ENCODE assay signal across 9 cellular contexts in the genomic region with DNA sequence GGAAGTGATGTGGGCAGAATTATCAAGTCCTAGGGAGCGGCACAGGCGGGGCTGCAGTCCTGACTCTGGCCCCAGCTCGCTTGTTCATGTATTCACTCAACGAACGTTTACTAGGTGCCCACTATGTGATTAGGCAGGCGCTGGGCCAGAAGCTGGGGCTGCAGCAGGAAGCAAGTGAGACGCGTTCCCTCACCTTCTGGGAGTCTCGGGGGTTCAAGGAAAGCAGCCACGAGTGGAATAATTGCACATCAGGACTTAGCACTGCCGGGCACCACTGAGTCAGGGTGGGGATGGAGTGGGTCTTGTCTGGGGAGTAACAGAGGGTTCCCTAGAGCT. TPM values are rescaled to one million over a fixed set of nuclear protein-coding genes. Genes with fewer than 3 reads are reported as not detected.
DNase-seq lines count a peak whose midpoint lies in the region; ATAC-seq and TF ChIP-seq lines count a peak whose summit lies in the region.
"Had no signal": no experiment of that assay in that cellular context is flagged by ENCODE, and none has a peak within 500 bp of the region (broad histone marks: within the 10 kb centered on the region; RNA-seq: fewer than 3 reads in every experiment).

No MANE protein-coding gene starts in this region.

- no peak overlapping the region for H2BK120ac ChIP-seq in neuronal stem cell (ENCODE audit: low read depth, low read length)

- H4K8ac ChIP-seq in neuronal stem cell (ENCODE audit: low read depth, low read length), result no peak overlapping the region

- H3K4me3 ChIP-seq in Caco-2 (ENCODE audit: low read depth, low read length) (peak overlapping the region; percentile 16; the same call in 1 of the 2 replicates), HUES6 (ENCODE audit: low read depth, low read length) (peak overlapping the region; percentile 73), neuronal stem cell (ENCODE audit: low read length in 2 of 2) (peak overlapping the region in 1 of 2 donors; percentile 50)

- POLR2A ChIA-PET in Caco-2 (lab: Charles Lee), result interaction anchor here (0.5 to 1.0 kb wide), 4 partner anchors 21 to 53 kb away, joined by 4 read pairs; no protein-coding TSS in a partner anchor

- no peak for ATAC-seq in HG02870 (IDR thresholded peaks at IDR 0.05; ENCODE audit: unreplicated experiment)
- no peak for ATAC-seq in HG02763 (IDR thresholded peaks at IDR 0.05; ENCODE audit: unreplicated experiment)
- no peak for ATAC-seq in GM21423 (IDR thresholded peaks at IDR 0.05; ENCODE audit: unreplicated experiment)

- H3K36me3 Mint-ChIP-seq in Caco-2 (ENCODE audit: insufficient read depth, unreplicated experiment), result peaks cover 11% of the 10 kb centered on the region

- H3K27me3 ChIP-seq in Caco-2 (replicated peaks; ENCODE audit: control insufficient read depth, insufficient read depth, low read length), result no peaks in the 10 kb centered on the region
- H3K27me3 ChIP-seq in HUES6 (ENCODE audit: control insufficient read depth, insufficient read depth, low read length), result peaks cover 24% of the 10 kb centered on the region
- H3K27me3 ChIP-seq in neuronal stem cell (ENCODE audit: control insufficient read depth in 3 of 3, insufficient read depth in 3 of 3, low read depth in 1 of 3, low read length in 3 of 3), result peaks cover 0 to 18% (median 15%) of the 10 kb centered on the region in 3 experiments

- no peak overlapping the region for H4K91ac ChIP-seq in neuronal stem cell (ENCODE audit: low read depth, low read length, poor library complexity)

- no peaks in the 10 kb centered on the region for H3K9me3 ChIP-seq in Caco-2
- no peaks in the 10 kb centered on the region for H3K9me3 ChIP-seq in HUES6 (ENCODE audit: control insufficient read depth, insufficient read depth, low read depth, low read length)
- no peaks in the 10 kb centered on the region for H3K9me3 ChIP-seq in neuronal stem cell (replicated peaks in 1 of 2; ENCODE audit: control insufficient read depth in 2 of 2, insufficient read depth in 1 of 2, low read depth in 1 of 2, low read length in 2 of 2)
- H3K9me3 ChIP-seq: ovary had no signal

- H2AFZ ChIP-seq in neuronal stem cell (ENCODE audit: low read length), result peak overlapping the region; percentile 98

- H3K18ac ChIP-seq in neuronal stem cell (ENCODE audit: low read length), result peak overlapping the region; percentile 62

- H2BK12ac ChIP-seq in neuronal stem cell (ENCODE audit: low read length), result no peak overlapping the region

- peak overlapping the region; percentile 60 for H3K27ac Mint-ChIP-seq in Caco-2 (ENCODE audit: unreplicated experiment)

- no TSS peak for BruUV-seq in Caco-2 (replicated peaks; lab: Mats Ljungman, UMichigan)

- H3K23ac ChIP-seq in neuronal stem cell (ENCODE audit: low read depth, low read length, poor library complexity), result no peak overlapping the region

- peaks cover 38% of the 10 kb centered on the region for H3K4me1 Mint-ChIP-seq in Caco-2 (ENCODE audit: low read depth, unreplicated experiment)

- DNase-seq in Caco-2 (no peak), neuronal stem cell (ENCODE audit: low spot score) (no peak), NCI-H2171 treated with DMSO at 0.1 percent for 48 hours (lab: John Stamatoyannopoulos, UW) (no peak)

- H2AK5ac ChIP-seq in neuronal stem cell (ENCODE audit: low read depth, low read length), result no peak overlapping the region

- H3K27me3 Mint-ChIP-seq in Caco-2 (ENCODE audit: insufficient read depth, unreplicated experiment), result no peaks in the 10 kb centered on the region

- no peak overlapping the region for H3K14ac ChIP-seq in neuronal stem cell (ENCODE audit: low read length)

- no peak overlapping the region for H2BK15ac ChIP-seq in neuronal stem cell (ENCODE audit: low read length)

- H3K4me1 ChIP-seq in Caco-2 (peaks cover 13% of the 10 kb centered on the region), HUES6 (ENCODE audit: control insufficient read depth, insufficient read depth, low read length) (peaks cover 4% of the 10 kb centered on the region), neuronal stem cell (ENCODE audit: control insufficient read depth in 2 of 2, insufficient read depth in 1 of 2, low read depth in 1 of 2, low read length in 2 of 2) (peaks cover 4 to 11% of the 10 kb centered on the region in 2 donors)

- peak overlapping the region; percentile 98 for H3K4me2 ChIP-seq in neuronal stem cell (ENCODE audit: insufficient read depth, low read length, poor library complexity, severe bottlenecking)

- H3K79me1 ChIP-seq in neuronal stem cell (ENCODE audit: low read depth, low read length), result no peaks in the 10 kb centered on the region

- H3K9ac ChIP-seq in HUES6 (ENCODE audit: low read length) (no peak overlapping the region), neuronal stem cell (ENCODE audit: low read depth, low read length, poor library complexity) (no peak overlapping the region)

- H3K36me3 ChIP-seq in Caco-2 (ENCODE audit: control insufficient read depth, insufficient read depth, low read length) (no peaks in the 10 kb centered on the region), HUES6 (ENCODE audit: control insufficient read depth, insufficient read depth, low read length) (no peaks in the 10 kb centered on the region), neuronal stem cell (replicated peaks in 1 of 2; ENCODE audit: control insufficient read depth in 2 of 2, insufficient read depth in 2 of 2, low read length in 2 of 2) (no peaks in the 10 kb centered on the region)
- H3K36me3 ChIP-seq: ovary had no signal

- H3K27ac ChIP-seq in HUES6 (ENCODE audit: low read depth, low read length), result no peak overlapping the region
- H3K27ac ChIP-seq in cingulate gyrus (ENCODE audit: low read depth, low read length), result peak overlapping the region; percentile 77
- no peak overlapping the region for H3K27ac ChIP-seq in neuronal stem cell (replicated peaks; ENCODE audit: low read length)
- H3K27ac ChIP-seq: ovary had no signal

- no peak for TF ChIP-seq CTCF in Caco-2 (IDR thresholded peaks at IDR 0.05; ENCODE audit: insufficient read depth in 1 of 2, low read depth in 1 of 2, low read length in 1 of 2, severe bottlenecking in 1 of 2, unreplicated experiment in 1 of 2)

- WGBS in neuronal stem cell (ENCODE audit: extremely low coverage in 2 of 2, insufficient read length in 2 of 2, insufficient replicate concordance in 1 of 2), 2 donors, result no CpG with 5 or more reads among the region's 11 CpGs

- intact Hi-C loops in Caco-2 (cut with micrococcal nuclease; ENCODE audit: unreplicated experiment), result loop anchor here (1.0 kb wide), 1 partner anchor 44 kb away; no protein-coding TSS in a partner anchor

- H3K4ac ChIP-seq in neuronal stem cell (ENCODE audit: low read length), result no peak overlapping the region

- CTCF ChIA-PET in Caco-2 (lab: Charles Lee), result interaction anchor here (1.2 kb wide), 1 partner anchor 70 kb away, joined by 9 read pairs; no protein-coding TSS in a partner anchor

- H3K9me3 Mint-ChIP-seq in Caco-2 (ENCODE audit: unreplicated experiment), result no peaks in the 10 kb centered on the region

- no peak overlapping the region for H3K4me3 Mint-ChIP-seq in Caco-2 (ENCODE audit: unreplicated experiment)

- H2BK5ac ChIP-seq in neuronal stem cell (ENCODE audit: low read length), result no peak overlapping the region

RNA-seq across cellular contexts. Expression of a gene that starts 2.5 kb away (rescaled TPM):
- 22.4 and 22.6 TPM in 2 replicates for total RNA-seq in Caco-2 (2022)
- polyA plus RNA-seq in neuronal stem cell (2013, experiment 1 of 2), result 7.9 TPM
- 7.5 TPM for polyA plus RNA-seq in neuronal stem cell (2013, experiment 2 of 2)

RNA-seq across cellular contexts. Expression of a gene that starts 37.9 kb away (rescaled TPM):
- total RNA-seq in Caco-2 (2022), result 1.00 and 1.4 TPM in 2 replicates
- polyA plus RNA-seq in neuronal stem cell (2013, experiment 1 of 2), result 0.13 TPM
- 0.18 TPM for polyA plus RNA-seq in neuronal stem cell (2013, experiment 2 of 2)

RNA-seq across cellular contexts. Expression of a gene that starts 44.9 kb away (rescaled TPM):
- 74.6 and 81.3 TPM in 2 replicates for total RNA-seq in Caco-2 (2022)
- 67.8 TPM for polyA plus RNA-seq in neuronal stem cell (2013, experiment 1 of 2)
- 64.1 TPM for polyA plus RNA-seq in neuronal stem cell (2013, experiment 2 of 2)

RNA-seq across cellular contexts. Expression of a gene that starts 58.7 kb away (rescaled TPM):
- total RNA-seq in Caco-2 (2022), result 3.6 and 3.9 TPM in 2 replicates
- 0.52 TPM for polyA plus RNA-seq in neuronal stem cell (2013, experiment 1 of 2)
- 0.69 TPM for polyA plus RNA-seq in neuronal stem cell (2013, experiment 2 of 2)
